ENCODE assay signal across 19 cellular contexts in the genomic region with DNA sequence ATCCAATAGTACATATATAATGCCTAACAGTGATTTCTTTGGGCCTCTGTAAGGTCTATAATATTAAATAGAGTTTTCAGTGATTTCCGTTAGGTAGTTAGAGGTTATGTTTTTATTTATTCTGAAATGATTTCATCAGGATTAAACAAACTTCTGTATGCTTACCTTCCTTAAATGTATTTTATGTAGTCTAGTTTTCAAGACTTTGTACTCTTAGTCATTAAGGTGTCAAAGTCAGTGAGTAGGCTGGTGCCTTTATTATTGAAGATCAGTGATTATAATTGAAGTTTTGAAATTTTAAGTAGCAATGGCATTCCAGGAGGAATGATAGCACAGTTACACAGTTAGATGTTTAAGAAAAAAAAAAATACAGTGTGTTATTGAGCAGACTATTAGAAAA.
"Had no signal": no experiment of that assay in that cellular context is flagged by ENCODE, and none has a peak within 500 bp of the region (broad histone marks: within the 10 kb centered on the region; RNA-seq: fewer than 3 reads in every experiment).

No MANE protein-coding gene starts in this region.

- H3K4me1 ChIP-seq: uterus had no signal

- FAIRE-seq: endothelial cell of umbilical vein had no signal

- H3K4me3 ChIP-seq: coronary artery, hepatocyte, suprapubic skin, thyroid gland, upper lobe of left lung, uterus had no signal

- H3K27ac ChIP-seq: coronary artery, hepatocyte, suprapubic skin, thyroid gland, upper lobe of left lung, uterus had no signal

- H3K9me3 ChIP-seq: suprapubic skin, thyroid gland, upper lobe of left lung, uterus had no signal

- DNase-seq: effector CD4-positive, alpha-beta T cell; endodermal cell; erythroblast; foreskin melanocyte; head of caudate nucleus; kidney glomerular epithelial cell; mammary epithelial cell; natural killer cell; posterior cingulate gyrus; stimulated activated CD4-positive, alpha-beta T cell treated with anti-CD3 and anti-CD28 coated beads, Interleukin-12 subunit alpha, Interleukin-12 subunit beta, amount 100 ng/mL, for 4 hours; stimulated activated naive CD4-positive, alpha-beta T cell treated with Interleukin-2 at 50 U/mL for 16 hours; thyroid gland; upper lobe of left lung; uterus had no signal

- H3K27me3 ChIP-seq: hepatocyte, suprapubic skin, thyroid gland, upper lobe of left lung, uterus had no signal

- ATAC-seq: natural killer cell, sciatic nerve had no signal

- H3K36me3 ChIP-seq: suprapubic skin, thyroid gland, upper lobe of left lung, uterus had no signal
